In the genomic region with DNA sequence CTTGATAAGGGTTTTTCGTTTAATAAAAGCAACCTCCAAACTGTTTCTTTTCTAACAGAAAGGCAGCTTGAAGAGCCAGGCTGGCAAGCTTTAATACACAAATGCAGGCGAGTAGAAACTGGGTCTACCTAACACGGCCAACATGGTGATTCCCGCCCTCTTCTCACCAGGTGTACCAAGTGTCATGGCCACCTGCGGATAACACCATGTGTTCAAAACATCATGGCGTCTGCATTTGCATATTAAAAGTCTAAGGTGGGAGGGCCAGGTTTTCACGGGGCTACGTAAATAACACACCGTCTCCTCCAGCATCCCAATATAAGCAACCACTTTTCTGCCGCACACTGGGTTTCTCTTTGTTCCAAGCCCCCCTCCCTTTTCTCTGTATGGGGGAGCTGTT, we compare ENCODE assay signal across 1 cellular context.
TF ChIP-seq lines count a peak whose summit lies in the region.

No MANE protein-coding gene starts in this region.

TF ChIP-seq in WTC11, 78 proteins besides CTCF, POLR2A, EP300 and RAD21 (continued from another document):
- TF ChIP-seq, protein P1, sequence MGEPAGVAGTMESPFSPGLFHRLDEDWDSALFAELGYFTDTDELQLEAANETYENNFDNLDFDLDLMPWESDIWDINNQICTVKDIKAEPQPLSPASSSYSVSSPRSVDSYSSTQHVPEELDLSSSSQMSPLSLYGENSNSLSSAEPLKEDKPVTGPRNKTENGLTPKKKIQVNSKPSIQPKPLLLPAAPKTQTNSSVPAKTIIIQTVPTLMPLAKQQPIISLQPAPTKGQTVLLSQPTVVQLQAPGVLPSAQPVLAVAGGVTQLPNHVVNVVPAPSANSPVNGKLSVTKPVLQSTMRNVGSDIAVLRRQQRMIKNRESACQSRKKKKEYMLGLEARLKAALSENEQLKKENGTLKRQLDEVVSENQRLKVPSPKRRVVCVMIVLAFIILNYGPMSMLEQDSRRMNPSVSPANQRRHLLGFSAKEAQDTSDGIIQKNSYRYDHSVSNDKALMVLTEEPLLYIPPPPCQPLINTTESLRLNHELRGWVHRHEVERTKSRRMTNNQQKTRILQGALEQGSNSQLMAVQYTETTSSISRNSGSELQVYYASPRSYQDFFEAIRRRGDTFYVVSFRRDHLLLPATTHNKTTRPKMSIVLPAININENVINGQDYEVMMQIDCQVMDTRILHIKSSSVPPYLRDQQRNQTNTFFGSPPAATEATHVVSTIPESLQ (CRISPR knock-in tag; IDR thresholded peaks at IDR 0.05): no peak
- no peak for TF ChIP-seq ZNF317 (CRISPR knock-in tag; IDR thresholded peaks at IDR 0.05; ENCODE audit: borderline replicate concordance, low read depth)
- TF ChIP-seq ZNF423 (CRISPR knock-in tag; IDR thresholded peaks at IDR 0.05): peak; percentile 18; the same call in 1 of the 2 replicates
- TF ChIP-seq FOXP1 (CRISPR knock-in tag; IDR thresholded peaks at IDR 0.05; ENCODE audit: borderline replicate concordance): no peak
- no peak for TF ChIP-seq TEAD4 (CRISPR knock-in tag; IDR thresholded peaks at IDR 0.05)
- no peak for TF ChIP-seq EMX1 (CRISPR knock-in tag; IDR thresholded peaks at IDR 0.05)
